In genomic region chr15:92014461-92015030, GRCh38 we compare ENCODE assay signal across 24 cellular contexts.
"Had no signal": no experiment of that assay in that cellular context is flagged by ENCODE, and none has a peak within 500 bp of the region (broad histone marks: within the 10 kb centered on the region; RNA-seq: fewer than 3 reads in every experiment).

No MANE protein-coding gene starts in this region.

- H3K27ac Mint-ChIP-seq: activated CD4-positive, alpha-beta memory T cell treated with anti-CD3 and anti-CD28 coated beads for 36 hours; activated T-helper 1 cell treated with anti-CD3 and anti-CD28 coated beads, Interleukin-12 subunit alpha, Interleukin-12 subunit beta, Interleukin-2, Interleukin-4 antibody, amounts not matched to agents 30 ng/mL and 10 ng/mL and 1 ng/mL, durations not matched to agents 14 hours and 24 hours and 36 hours; endodermal cell; mesothelial cell of epicardium; nephron progenitor cell had no signal

- H3K27ac ChIP-seq: brain microvascular endothelial cell, epithelial cell of prostate, foreskin keratinocyte, upper lobe of left lung, VCaP had no signal

- H3K36me3 ChIP-seq: brain microvascular endothelial cell, upper lobe of left lung had no signal

- FAIRE-seq: colon, keratinocyte had no signal

- ATAC-seq: foreskin keratinocyte, left lobe of liver had no signal

- DNase-seq: activated CD4-positive, alpha-beta memory T cell treated with anti-CD3 and anti-CD28 coated beads for 36 hours; activated CD4-positive, alpha-beta T cell treated with anti-CD3 and anti-CD28 coated beads for 1 hour; activated T-cell treated with anti-CD3 and anti-CD28 coated beads for 4 hours; brain microvascular endothelial cell; central memory CD4-positive, alpha-beta T cell; endodermal cell; foreskin keratinocyte; glutamatergic neuron; nephron progenitor cell; retina; stimulated activated CD4-positive, alpha-beta T cell treated with anti-CD3 and anti-CD28 coated beads, Interleukin-12 subunit alpha, Interleukin-12 subunit beta, amount 100 ng/mL, for 4 hours; stimulated activated CD4-positive, alpha-beta T cell treated with anti-CD3 and anti-CD28 coated beads, Interleukin-1b, Interleukin-23, amount 100 ng/mL, for 48 hours; stimulated activated naive CD4-positive, alpha-beta T cell treated with Interleukin-2 at 50 U/mL for 16 hours; T-helper 2 cell; upper lobe of left lung had no signal

- H3K27me3 Mint-ChIP-seq: activated CD4-positive, alpha-beta memory T cell treated with anti-CD3 and anti-CD28 coated beads for 36 hours had no signal

- H3K36me3 Mint-ChIP-seq: activated CD4-positive, alpha-beta memory T cell treated with anti-CD3 and anti-CD28 coated beads for 36 hours; mesothelial cell of epicardium had no signal

- H3K4me3 ChIP-seq: dorsolateral prefrontal cortex, lung, upper lobe of left lung had no signal

- H3K27me3 ChIP-seq: brain microvascular endothelial cell, dorsolateral prefrontal cortex, foreskin keratinocyte, upper lobe of left lung had no signal

- H3K4me3 Mint-ChIP-seq: activated CD4-positive, alpha-beta memory T cell treated with anti-CD3 and anti-CD28 coated beads for 36 hours; activated T-helper 1 cell treated with anti-CD3 and anti-CD28 coated beads, Interleukin-12 subunit alpha, Interleukin-12 subunit beta, Interleukin-2, Interleukin-4 antibody, amounts not matched to agents 30 ng/mL and 10 ng/mL and 1 ng/mL, durations not matched to agents 14 hours and 24 hours and 36 hours; endodermal cell; mesothelial cell of epicardium; nephron progenitor cell had no signal

- H3K9me3 Mint-ChIP-seq: activated CD4-positive, alpha-beta memory T cell treated with anti-CD3 and anti-CD28 coated beads for 36 hours; activated T-helper 1 cell treated with anti-CD3 and anti-CD28 coated beads, Interleukin-12 subunit alpha, Interleukin-12 subunit beta, Interleukin-2, Interleukin-4 antibody, amounts not matched to agents 30 ng/mL and 10 ng/mL and 1 ng/mL, durations not matched to agents 14 hours and 24 hours and 36 hours; endodermal cell; mesothelial cell of epicardium; nephron progenitor cell had no signal

- H3K9me3 ChIP-seq: upper lobe of left lung had no signal
